ENCODE assay signal across 30 cellular contexts in the genomic region with DNA sequence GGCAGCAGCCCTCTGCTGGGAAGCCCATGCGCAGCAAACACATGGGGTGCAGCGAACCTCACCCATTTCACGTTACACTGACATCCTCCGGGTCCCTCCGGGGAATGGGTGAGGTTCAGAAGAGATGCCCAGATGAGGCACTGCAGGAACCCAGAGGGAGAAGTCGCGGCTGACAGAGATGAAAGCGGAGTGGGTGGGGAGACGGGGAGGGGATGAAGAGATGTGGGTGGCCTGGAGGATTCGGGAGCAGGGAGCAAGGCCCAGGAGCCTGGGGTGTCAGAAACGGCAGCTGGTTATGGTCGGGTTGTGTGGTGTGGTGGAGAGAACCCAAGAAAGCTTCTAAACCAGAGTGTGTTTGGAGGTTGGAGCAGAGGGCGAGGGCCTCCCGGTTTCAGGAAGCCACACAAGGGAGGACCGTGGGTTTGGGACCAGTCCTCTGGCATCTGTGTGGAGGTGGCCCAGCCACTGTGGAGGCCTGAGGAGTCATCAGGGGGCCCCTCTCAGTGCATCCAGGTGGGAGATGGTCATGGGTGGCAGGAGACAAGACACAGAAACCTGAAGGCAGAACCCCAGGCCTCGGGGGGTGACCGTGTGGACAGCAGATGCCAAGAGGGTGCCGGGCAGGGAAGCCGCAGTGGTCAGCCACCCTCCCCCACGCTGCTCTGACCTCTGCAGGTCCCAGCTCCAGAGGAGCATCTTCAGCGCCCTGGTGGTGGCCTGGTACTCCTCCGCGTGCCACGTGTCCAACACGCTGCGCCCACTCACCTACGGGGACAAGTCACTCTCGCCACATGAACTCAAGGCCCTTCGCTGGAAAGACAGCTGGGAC. TPM values are rescaled to one million over a fixed set of nuclear protein-coding genes. Genes with fewer than 3 reads are reported as not detected.
DNase-seq lines count a peak whose midpoint lies in the region; ATAC-seq, FAIRE-seq and TF ChIP-seq lines count a peak whose summit lies in the region.
"Had no signal": no experiment of that assay in that cellular context is flagged by ENCODE, and none has a peak within 500 bp of the region (broad histone marks: within the 10 kb centered on the region; RNA-seq: fewer than 3 reads in every experiment).

No MANE protein-coding gene starts in this region.

- dilution Hi-C loops in endothelial cell of umbilical vein (cut with MboI; ENCODE audit: extremely low pct_ligation_motif_present, low sequenced_read_pairs): no loop called here

- TF ChIP-seq POLR2A in endothelial cell of umbilical vein (IDR thresholded peaks at IDR 0.05; ENCODE audit: low read depth, low read length) (no peak), suprapubic skin (IDR thresholded peaks at IDR 0.05) (no peak)

- no peaks in the 10 kb centered on the region for H3K9me3 Mint-ChIP-seq in activated naive CD8-positive, alpha-beta T cell treated with anti-CD3 and anti-CD28 coated beads for 36 hours
- H3K9me3 Mint-ChIP-seq in activated naive CD8-positive, alpha-beta T cell treated with anti-CD3 and anti-CD28 coated beads, Interleukin-2, amount 50 U/mL, for 24 hours: no peaks in the 10 kb centered on the region
- H3K9me3 Mint-ChIP-seq in stimulated activated memory B cell treated with anti-CD40 and anti-IgM and Interleukin-4, amounts not matched to agents 10 μg/mL and 1 μg/mL and 100 μg/mL, for 72 hours: no peaks in the 10 kb centered on the region
- H3K9me3 Mint-ChIP-seq in activated naive CD4-positive, alpha-beta T cell treated with anti-CD3 and anti-CD28 coated beads, Interleukin-2, amount 50 U/mL, for 72 hours: no peaks in the 10 kb centered on the region
- H3K9me3 Mint-ChIP-seq: CD4-positive, alpha-beta memory T cell had no signal

- H2AFZ ChIP-seq in SK-N-SH (ENCODE audit: low read depth) (no peak overlapping the region), endothelial cell of umbilical vein (ENCODE audit: low read depth, low read length) (no peak overlapping the region)

- no peak overlapping the region for H3K4me3 Mint-ChIP-seq in activated naive CD8-positive, alpha-beta T cell treated with anti-CD3 and anti-CD28 coated beads for 36 hours
- H3K4me3 Mint-ChIP-seq in activated naive CD8-positive, alpha-beta T cell treated with anti-CD3 and anti-CD28 coated beads, Interleukin-2, amount 50 U/mL, for 24 hours: no peak overlapping the region
- no peak overlapping the region for H3K4me3 Mint-ChIP-seq in stimulated activated memory B cell treated with anti-CD40 and anti-IgM and Interleukin-4, amounts not matched to agents 10 μg/mL and 1 μg/mL and 100 μg/mL, for 72 hours
- H3K4me3 Mint-ChIP-seq: activated CD4-positive, alpha-beta T cell treated with anti-CD3 and anti-CD28 coated beads for 36 hours; CD4-positive, alpha-beta memory T cell had no signal

- H3F3A ChIP-seq in SK-N-SH (replicated peaks; ENCODE audit: insufficient read depth): no peaks in the 10 kb centered on the region

- DNase-seq in activated naive CD8-positive, alpha-beta T cell treated with anti-CD3 and anti-CD28 coated beads for 36 hours: no peak
- no peak for DNase-seq in activated naive CD8-positive, alpha-beta T cell treated with anti-CD3 and anti-CD28 coated beads, Interleukin-2, amount 50 U/mL, for 24 hours
- DNase-seq in SK-N-SH (peak; percentile 44), endothelial cell of umbilical vein (ENCODE audit: low read depth, low spot score) (no peak), suprapubic skin (ENCODE audit: low spot score in 2 of 2) (no peak)
- no peak for DNase-seq in stimulated activated CD4-positive, alpha-beta T cell treated with anti-CD3 and anti-CD28 coated beads, Interleukin-2, amount 100 ng/mL, for 48 hours
- DNase-seq in activated naive CD4-positive, alpha-beta T cell treated with anti-CD3 and anti-CD28 coated beads, Interleukin-2, amount 50 U/mL, for 72 hours (ENCODE audit: low spot score in 2 of 2): no peak
- DNase-seq: activated CD4-positive, alpha-beta T cell treated with anti-CD3 and anti-CD28 coated beads for 36 hours; adrenal gland; AML-193; CD4-positive, alpha-beta memory T cell; effector CD8-positive, alpha-beta T cell; foreskin fibroblast; MV-4-11; NCI-H1436 treated with DMSO at 0.1 percent for 48 hours; NCI-H446; NCI-H774; nucleus accumbens; OCI-M1; T-helper 2 cell had no signal

- H3K79me2 ChIP-seq in SK-N-SH (ENCODE audit: insufficient read depth) (no peaks in the 10 kb centered on the region), endothelial cell of umbilical vein (ENCODE audit: control insufficient read depth, insufficient read depth, low read length) (no peaks in the 10 kb centered on the region)

- no peaks in the 10 kb centered on the region for H3K9me3 ChIP-seq in SK-N-SH
- H3K9me3 ChIP-seq in endothelial cell of umbilical vein (replicated peaks; ENCODE audit: control insufficient read depth, insufficient read depth, low read length): no peaks in the 10 kb centered on the region
- no peaks in the 10 kb centered on the region for H3K9me3 ChIP-seq in suprapubic skin
- H3K9me3 ChIP-seq: adrenal gland, tibial nerve had no signal

- no peaks in the 10 kb centered on the region for H3K4me1 Mint-ChIP-seq in activated naive CD8-positive, alpha-beta T cell treated with anti-CD3 and anti-CD28 coated beads for 36 hours
- no peaks in the 10 kb centered on the region for H3K4me1 Mint-ChIP-seq in activated naive CD8-positive, alpha-beta T cell treated with anti-CD3 and anti-CD28 coated beads, Interleukin-2, amount 50 U/mL, for 24 hours
- H3K4me1 Mint-ChIP-seq in stimulated activated memory B cell treated with anti-CD40 and anti-IgM and Interleukin-4, amounts not matched to agents 10 μg/mL and 1 μg/mL and 100 μg/mL, for 72 hours: no peaks in the 10 kb centered on the region

- BruUV-seq in endothelial cell of umbilical vein (replicated peaks; lab: Mats Ljungman, UMichigan): no TSS peak

- H3K27ac Mint-ChIP-seq in activated naive CD8-positive, alpha-beta T cell treated with anti-CD3 and anti-CD28 coated beads for 36 hours: peak overlapping the region; percentile 29
- H3K27ac Mint-ChIP-seq in activated naive CD8-positive, alpha-beta T cell treated with anti-CD3 and anti-CD28 coated beads, Interleukin-2, amount 50 U/mL, for 24 hours: no peak overlapping the region
- H3K27ac Mint-ChIP-seq in stimulated activated memory B cell treated with anti-CD40 and anti-IgM and Interleukin-4, amounts not matched to agents 10 μg/mL and 1 μg/mL and 100 μg/mL, for 72 hours: peak overlapping the region; percentile 53
- H3K27ac Mint-ChIP-seq in activated naive CD4-positive, alpha-beta T cell treated with anti-CD3 and anti-CD28 coated beads, Interleukin-2, amount 50 U/mL, for 72 hours: peak overlapping the region in 1 of 2 donors; percentile 71
- H3K27ac Mint-ChIP-seq: activated CD4-positive, alpha-beta T cell treated with anti-CD3 and anti-CD28 coated beads for 36 hours had no signal

- peaks cover 10% of the 10 kb centered on the region for H3K36me3 Mint-ChIP-seq in activated naive CD8-positive, alpha-beta T cell treated with anti-CD3 and anti-CD28 coated beads for 36 hours
- peaks cover 16% of the 10 kb centered on the region for H3K36me3 Mint-ChIP-seq in activated naive CD8-positive, alpha-beta T cell treated with anti-CD3 and anti-CD28 coated beads, Interleukin-2, amount 50 U/mL, for 24 hours (ENCODE audit: low read depth)
- H3K36me3 Mint-ChIP-seq in stimulated activated memory B cell treated with anti-CD40 and anti-IgM and Interleukin-4, amounts not matched to agents 10 μg/mL and 1 μg/mL and 100 μg/mL, for 72 hours: peaks cover 72% of the 10 kb centered on the region
- H3K36me3 Mint-ChIP-seq in activated naive CD4-positive, alpha-beta T cell treated with anti-CD3 and anti-CD28 coated beads, Interleukin-2, amount 50 U/mL, for 72 hours: peaks cover 7 to 8% of the 10 kb centered on the region in 2 donors

- H3K27me3 Mint-ChIP-seq in activated naive CD8-positive, alpha-beta T cell treated with anti-CD3 and anti-CD28 coated beads for 36 hours: no peaks in the 10 kb centered on the region
- H3K27me3 Mint-ChIP-seq in activated naive CD8-positive, alpha-beta T cell treated with anti-CD3 and anti-CD28 coated beads, Interleukin-2, amount 50 U/mL, for 24 hours: no peaks in the 10 kb centered on the region
- H3K27me3 Mint-ChIP-seq in stimulated activated memory B cell treated with anti-CD40 and anti-IgM and Interleukin-4, amounts not matched to agents 10 μg/mL and 1 μg/mL and 100 μg/mL, for 72 hours: no peaks in the 10 kb centered on the region
- H3K27me3 Mint-ChIP-seq: activated CD4-positive, alpha-beta T cell treated with anti-CD3 and anti-CD28 coated beads for 36 hours; CD4-positive, alpha-beta memory T cell had no signal

- TF ChIP-seq CTCF in SK-N-SH (IDR thresholded peaks at IDR 0.05) (no peak), endothelial cell of umbilical vein (IDR thresholded peaks at IDR 0.05; ENCODE audit: extremely low read depth in 1 of 2, insufficient read depth in 1 of 2, low read depth in 1 of 2, low read length in 2 of 2) (no peak), suprapubic skin (IDR thresholded peaks at IDR 0.05) (no peak)

- CTCF ChIA-PET in SK-N-SH (lab: Yijun Ruan, JAX): no interaction called here
- CTCF ChIA-PET in endothelial cell of umbilical vein (lab: Charles Lee): no interaction called here

- no peaks in the 10 kb centered on the region for H3K9me2 ChIP-seq in SK-N-SH

- POLR2A ChIA-PET in SK-N-SH (lab: Yijun Ruan, JAX): interaction anchor here (1.1 kb wide), 1 partner anchor 149 kb away, joined by 3 read pairs; no protein-coding TSS in a partner anchor
- POLR2A ChIA-PET in endothelial cell of umbilical vein (lab: Charles Lee): no interaction called here

- peaks cover 11 to 77% of the 10 kb centered on the region in 2 experiments for H3K36me3 ChIP-seq in SK-N-SH (replicated peaks in 1 of 2; ENCODE audit: control insufficient read depth in 1 of 2, insufficient read depth in 2 of 2, low read length in 1 of 2)
- H3K36me3 ChIP-seq in endothelial cell of umbilical vein (ENCODE audit: control insufficient read depth in 2 of 2, extremely low read depth in 1 of 2, insufficient read depth in 2 of 2, low read length in 2 of 2): peaks cover 14 to 59% of the 10 kb centered on the region in 2 experiments
- peaks cover 96% of the 10 kb centered on the region for H3K36me3 ChIP-seq in suprapubic skin

- WGBS in SK-N-SH (ENCODE audit: low lambda C conversion rate): 96% methylated on average over 24 of the region's 29 CpGs
- 89% methylated on average over 29 of the region's 29 CpGs for WGBS in suprapubic skin

- no peaks in the 10 kb centered on the region; a peak in 1 of 4 replicates for H3K4me1 ChIP-seq in SK-N-SH (ENCODE audit: control insufficient read depth in 1 of 2, insufficient read depth in 2 of 2, low read depth in 1 of 2, low read length in 1 of 2)
- no peaks in the 10 kb centered on the region for H3K4me1 ChIP-seq in endothelial cell of umbilical vein (ENCODE audit: control insufficient read depth, extremely low read depth, insufficient read depth, low read length)
- no peaks in the 10 kb centered on the region for H3K4me1 ChIP-seq in suprapubic skin
- H3K4me1 ChIP-seq: adrenal gland, tibial nerve had no signal

- no peak overlapping the region for H3K4me2 ChIP-seq in SK-N-SH
- no peak overlapping the region for H3K4me2 ChIP-seq in endothelial cell of umbilical vein (ENCODE audit: insufficient read depth, low read length)

- H3K9ac ChIP-seq in SK-N-SH: no peak overlapping the region
- no peak overlapping the region for H3K9ac ChIP-seq in endothelial cell of umbilical vein (replicated peaks; ENCODE audit: extremely low read depth, insufficient read depth, low read length)

- H3K27ac ChIP-seq in SK-N-SH (ENCODE audit: low read depth in 2 of 2, low read length in 1 of 2) (no peak overlapping the region), endothelial cell of umbilical vein (ENCODE audit: insufficient read depth, low read depth, low read length) (no peak overlapping the region), suprapubic skin (no peak overlapping the region)
- H3K27ac ChIP-seq: adrenal gland, SK-N-MC, tibial nerve had no signal

- ATAC-seq in activated naive CD8-positive, alpha-beta T cell treated with anti-CD3 and anti-CD28 coated beads, Interleukin-2, amount 50 U/mL, for 24 hours: no peak
- ATAC-seq in stimulated activated memory B cell treated with anti-CD40 and anti-IgM and Interleukin-4, amounts not matched to agents 10 μg/mL and 1 μg/mL and 100 μg/mL, for 72 hours: no peak
- no peak for ATAC-seq in activated naive CD4-positive, alpha-beta T cell treated with anti-CD3 and anti-CD28 coated beads, Interleukin-2, amount 50 U/mL, for 72 hours
- ATAC-seq: activated CD4-positive, alpha-beta T cell treated with anti-CD3 and anti-CD28 coated beads for 36 hours; esophagus mucosa; HCT116 had no signal

- no peaks in the 10 kb centered on the region for H3K27me3 ChIP-seq in SK-N-SH (ENCODE audit: insufficient read depth)
- no peaks in the 10 kb centered on the region for H3K27me3 ChIP-seq in endothelial cell of umbilical vein (ENCODE audit: control insufficient read depth in 2 of 2, insufficient read depth in 2 of 2, low read length in 2 of 2)
- H3K27me3 ChIP-seq in suprapubic skin: no peaks in the 10 kb centered on the region
- H3K27me3 ChIP-seq: adrenal gland, tibial nerve had no signal

- no peak overlapping the region for H3K4me3 ChIP-seq in SK-N-SH (ENCODE audit: low read depth in 2 of 2, low read length in 1 of 2)
- no peak overlapping the region for H3K4me3 ChIP-seq in endothelial cell of umbilical vein (replicated peaks in 1 of 3; ENCODE audit: insufficient read depth in 1 of 3, low read depth in 1 of 3, low read length in 3 of 3)
- no peak overlapping the region for H3K4me3 ChIP-seq in suprapubic skin
- H3K4me3 ChIP-seq: adrenal gland, lung, SK-N-MC, tibial nerve had no signal

- H3K9me1 ChIP-seq in endothelial cell of umbilical vein (replicated peaks; ENCODE audit: control insufficient read depth, extremely low read depth, insufficient read depth, low read length): no peaks in the 10 kb centered on the region

- TF ChIP-seq RAD21 in SK-N-SH (IDR thresholded peaks at IDR 0.05; ENCODE audit: low read length): no peak

- intact Hi-C loops in endothelial cell of umbilical vein (cut with micrococcal nuclease): no loop called here

- H4K20me1 ChIP-seq in SK-N-SH (ENCODE audit: insufficient read depth) (no peaks in the 10 kb centered on the region), endothelial cell of umbilical vein (replicated peaks; ENCODE audit: control insufficient read depth, extremely low read depth, insufficient read depth, low read length) (no peaks in the 10 kb centered on the region)

- TF ChIP-seq EP300 in SK-N-SH (IDR thresholded peaks at IDR 0.05; ENCODE audit: borderline replicate concordance in 1 of 2, low read depth in 1 of 2, low read length in 1 of 2): no peak
- TF ChIP-seq EP300 in suprapubic skin (IDR thresholded peaks at IDR 0.05): no peak

- no peak for FAIRE-seq in endothelial cell of umbilical vein (lab: Jason Lieb, UNC)
- FAIRE-seq: A204.1, HTR-8/SVneo had no signal

RNA-seq across cellular contexts. Expression of gene UCK1, which starts 8.6 kb away (rescaled TPM):
- 10 to 100 TPM; 22.1 to 23.0 TPM for total RNA-seq in activated naive CD8-positive, alpha-beta T cell treated with anti-CD3 and anti-CD28 coated beads for 36 hours
- polyA plus RNA-seq in SK-N-SH (2012; rRNA removed): 30.9 and 32.9 TPM in 2 replicates
- polyA plus RNA-seq in SK-N-SH (2012; cell fraction: cytosol; rRNA removed): 22.3 and 28.0 TPM in 2 replicates
- polyA plus RNA-seq in SK-N-SH (2012; cell fraction: nucleus; rRNA removed): 52.0 TPM in 2 replicates
- 23.6 and 24.1 TPM in 2 replicates for total RNA-seq in endothelial cell of umbilical vein
- polyA plus RNA-seq in endothelial cell of umbilical vein: 28.0 and 30.1 TPM in 2 replicates
- polyA plus RNA-seq in endothelial cell of umbilical vein (2011; cell fraction: cytosol; rRNA removed): 24.9 and 25.3 TPM in 2 replicates
- polyA plus RNA-seq in endothelial cell of umbilical vein (2011; cell fraction: nucleus; rRNA removed): 27.7 and 29.2 TPM in 2 replicates
- polyA plus RNA-seq in endothelial cell of umbilical vein (2012): 20.4 and 23.2 TPM in 2 replicates
- 22.2 and 24.3 TPM in 2 replicates for polyA minus RNA-seq in endothelial cell of umbilical vein
- polyA minus RNA-seq in endothelial cell of umbilical vein (2011; cell fraction: cytosol; rRNA and poly(A)+ RNA removed): 31.7 TPM
- polyA minus RNA-seq in endothelial cell of umbilical vein (2011; cell fraction: nucleus; rRNA and poly(A)+ RNA removed): 7.7 and 11.5 TPM in 2 replicates
- total RNA-seq in suprapubic skin: 10 to 100 TPM; 20.0 to 28.0 (median 26.6) TPM
- total RNA-seq in activated naive CD4-positive, alpha-beta T cell treated with anti-CD3 and anti-CD28 coated beads, Interleukin-2, amount 50 U/mL, for 72 hours: 10 to 100 TPM; 21.4 to 33.7 TPM

RNA-seq across cellular contexts. Expression of gene POMT1, which starts 19.8 kb away (rescaled TPM):
- total RNA-seq in activated naive CD8-positive, alpha-beta T cell treated with anti-CD3 and anti-CD28 coated beads for 36 hours: 10 to 100 TPM; 19.4 to 21.5 TPM
- 34.8 and 44.5 TPM in 2 replicates for polyA plus RNA-seq in SK-N-SH (2012; rRNA removed)
- 13.7 and 17.6 TPM in 2 replicates for polyA plus RNA-seq in SK-N-SH (2012; cell fraction: cytosol; rRNA removed)
- 224 and 238 TPM in 2 replicates for polyA plus RNA-seq in SK-N-SH (2012; cell fraction: nucleus; rRNA removed)
- total RNA-seq in endothelial cell of umbilical vein: 39.1 and 44.7 TPM in 2 replicates
- 53.9 and 55.6 TPM in 2 replicates for polyA plus RNA-seq in endothelial cell of umbilical vein
- 29.0 and 29.6 TPM in 2 replicates for polyA plus RNA-seq in endothelial cell of umbilical vein (2011; cell fraction: cytosol; rRNA removed)
- polyA plus RNA-seq in endothelial cell of umbilical vein (2011; cell fraction: nucleus; rRNA removed): 207 and 214 TPM in 2 replicates
- polyA plus RNA-seq in endothelial cell of umbilical vein (2012): 29.0 and 38.9 TPM in 2 replicates
- 40.5 and 47.2 TPM in 2 replicates for polyA minus RNA-seq in endothelial cell of umbilical vein
- 10.9 TPM for polyA minus RNA-seq in endothelial cell of umbilical vein (2011; cell fraction: cytosol; rRNA and poly(A)+ RNA removed)
- 31.4 and 38.4 TPM in 2 replicates for polyA minus RNA-seq in endothelial cell of umbilical vein (2011; cell fraction: nucleus; rRNA and poly(A)+ RNA removed)
- 10 to 100 TPM; 16.6 to 62.0 (median 34.1) TPM for total RNA-seq in suprapubic skin
- total RNA-seq in activated naive CD4-positive, alpha-beta T cell treated with anti-CD3 and anti-CD28 coated beads, Interleukin-2, amount 50 U/mL, for 72 hours: 10 to 100 TPM; 49.6 to 73.4 TPM

RNA-seq across cellular contexts. Expression of gene PRRT1B, which starts 22.9 kb away (rescaled TPM):
- total RNA-seq in activated naive CD8-positive, alpha-beta T cell treated with anti-CD3 and anti-CD28 coated beads for 36 hours: not detected
- not detected in 2 replicates for polyA plus RNA-seq in SK-N-SH (2012; rRNA removed)
- polyA plus RNA-seq in SK-N-SH (2012; cell fraction: cytosol; rRNA removed): not detected in 2 replicates
- not detected in 2 replicates for polyA plus RNA-seq in SK-N-SH (2012; cell fraction: nucleus; rRNA removed)
- not detected in 2 replicates for total RNA-seq in endothelial cell of umbilical vein
- polyA plus RNA-seq in endothelial cell of umbilical vein: not detected in 2 replicates
- not detected in 2 replicates for polyA plus RNA-seq in endothelial cell of umbilical vein (2011; cell fraction: cytosol; rRNA removed)
- not detected in 2 replicates for polyA plus RNA-seq in endothelial cell of umbilical vein (2011; cell fraction: nucleus; rRNA removed)
- not detected in 2 replicates for polyA plus RNA-seq in endothelial cell of umbilical vein (2012)
- polyA minus RNA-seq in endothelial cell of umbilical vein: not detected in 2 replicates
- polyA minus RNA-seq in endothelial cell of umbilical vein (2011; cell fraction: cytosol; rRNA and poly(A)+ RNA removed): not detected
- not detected in 2 replicates for polyA minus RNA-seq in endothelial cell of umbilical vein (2011; cell fraction: nucleus; rRNA and poly(A)+ RNA removed)
- total RNA-seq in suprapubic skin: not detected
- total RNA-seq in activated naive CD4-positive, alpha-beta T cell treated with anti-CD3 and anti-CD28 coated beads, Interleukin-2, amount 50 U/mL, for 72 hours: not detected
- total RNA-seq: activated CD4-positive, alpha-beta T cell treated with anti-CD3 and anti-CD28 coated beads for 36 hours; adrenal gland; CD4-positive, alpha-beta memory T cell; esophagus mucosa; LHCN-M2; pulmonary artery endothelial cell; tibial nerve had no signal
- polyA plus RNA-seq: adrenal gland; CD4-positive, alpha-beta memory T cell had no signal
